In genomic region chr3:38313685-38314084, GRCh38 we compare ENCODE assay signal across 17 cellular contexts. TPM values are rescaled to one million over a fixed set of nuclear protein-coding genes. Genes with fewer than 3 reads are reported as not detected.
"Had no signal": no experiment of that assay in that cellular context is flagged by ENCODE, and none has a peak within 500 bp of the region (broad histone marks: within the 10 kb centered on the region; RNA-seq: fewer than 3 reads in every experiment).

No MANE protein-coding gene starts in this region.

- H3K9me3 ChIP-seq: right lobe of liver, tibial artery had no signal

- H3K4me3 ChIP-seq: right lobe of liver, skin epidermis, tibial artery had no signal

- H3K4me1 ChIP-seq: right lobe of liver, tibial artery had no signal

- ATAC-seq: activated CD8-positive, alpha-beta T cell treated with anti-CD3 and anti-CD28 coated beads for 36 hours; left colon; right lobe of liver had no signal

- H3K27me3 ChIP-seq: right lobe of liver, tibial artery had no signal

- DNase-seq: activated CD4-positive, alpha-beta T cell treated with anti-CD3 and anti-CD28 coated beads, Interleukin-2, amount 10 ng/mL, durations not matched to agents 7 days and 5 days; activated CD4-positive, CD25-positive, alpha-beta regulatory T cell treated with anti-CD3 and anti-CD28 coated beads, Interleukin-2, amount 50 U/mL, for 72 hours; activated CD8-positive, alpha-beta T cell treated with anti-CD3 and anti-CD28 coated beads for 36 hours; activated gamma-delta T cell treated with Interleukin-2 at 50 U/mL for 16 hours; activated T-cell treated with anti-CD3 and anti-CD28 coated beads, Interleukin-2, amount 50 U/mL, for 1 hour; anterior cingulate cortex; left colon; nephron progenitor cell; occipital lobe; posterior cingulate gyrus; right lobe of liver; stimulated activated CD4-positive, alpha-beta T cell treated with anti-CD3 and anti-CD28 coated beads, Interleukin-1b, Interleukin-23, amount 100 ng/mL, for 48 hours; tibial artery; WERI-Rb-1 had no signal

- H3K27ac ChIP-seq: epithelial cell of prostate, right lobe of liver, skin epidermis, tibial artery, WERI-Rb-1 had no signal

- H3K36me3 ChIP-seq: right lobe of liver, tibial artery, WERI-Rb-1 had no signal

RNA-seq across cellular contexts. Expression of gene SLC22A14, which starts 31.6 kb away (rescaled TPM):
- total RNA-seq: activated CD4-positive, alpha-beta T cell treated with anti-CD3 and anti-CD28 coated beads, Interleukin-2, amount 10 ng/mL, durations not matched to agents 7 days and 5 days; activated CD8-positive, alpha-beta T cell treated with anti-CD3 and anti-CD28 coated beads for 36 hours; left colon had no signal

RNA-seq across cellular contexts. Expression of gene SLC22A13, which starts 48.1 kb away (rescaled TPM):
- total RNA-seq: mononuclear cell had no signal
